Comparison of ENCODE assay signal across 7 cellular contexts in genomic region chr22:42130639-42131431, GRCh38. TPM values are rescaled to one million over a fixed set of nuclear protein-coding genes. Genes with fewer than 3 reads are reported as not detected.
DNase-seq lines count a peak whose midpoint lies in the region; ATAC-seq, FAIRE-seq and TF ChIP-seq lines count a peak whose summit lies in the region.
"Not testable (repeated sequence)": the region's sequence is repeated elsewhere in the genome, so short reads cannot be mapped to it uniquely, and the experiment has no call there.

Gene CYP2D6, minus strand, starts transcription at chr22:42130810. Its CDS starts 19 bp downstream, at chr22:42130791.

- H3K36me3 Mint-ChIP-seq in T-helper 17 cell (ENCODE audit: low read depth); naive thymus-derived CD4-positive, alpha-beta T cell: not testable (repeated sequence)
- peaks cover 11 to 13% of the 10 kb centered on the region in 2 donors for H3K36me3 Mint-ChIP-seq in stimulated activated naive B cell treated with anti-CD40 and anti-IgM and Interleukin-4, amounts not matched to agents 10 μg/mL and 1 μg/mL and 100 μg/mL, for 72 hours

- H3K4me1 Mint-ChIP-seq in T-helper 17 cell; naive thymus-derived CD4-positive, alpha-beta T cell; stimulated activated naive B cell treated with anti-CD40 and anti-IgM and Interleukin-4, amounts not matched to agents 10 μg/mL and 1 μg/mL and 100 μg/mL, for 72 hours: not testable (repeated sequence)

- not testable (repeated sequence) for TF ChIP-seq RAD21 in K562 (CRISPR knock-in tag; conservative IDR thresholded peaks at IDR 0.05 in 1 of 2, IDR thresholded peaks at IDR 0.05 in 1 of 2)

- H3K9ac ChIP-seq in DND-41 (ENCODE audit: low read depth, low read length); K562 (ENCODE audit: insufficient read depth in 1 of 2, low read depth in 2 of 2, low read length in 2 of 2); endothelial cell of umbilical vein (replicated peaks; ENCODE audit: extremely low read depth, insufficient read depth, low read length): not testable (repeated sequence)

- not testable (repeated sequence) for H3K79me2 ChIP-seq in DND-41 (ENCODE audit: insufficient read depth, low read length); K562 (ENCODE audit: control insufficient read depth, insufficient read depth, low read length); endothelial cell of umbilical vein (ENCODE audit: control insufficient read depth, insufficient read depth, low read length)

- ATAC-seq in DND-41 (ENCODE audit: insufficient read depth, low read depth) = peak; percentile 15; the same call in 1 of the 3 replicates
- not testable (repeated sequence) for ATAC-seq in T-helper 17 cell; K562; naive thymus-derived CD4-positive, alpha-beta T cell
- peak; percentile 69 for ATAC-seq in left lobe of liver
- ATAC-seq in stimulated activated naive B cell treated with anti-CD40 and anti-IgM and Interleukin-4, amounts not matched to agents 10 μg/mL and 1 μg/mL and 100 μg/mL, for 72 hours (replicated peaks) = peak; percentile 12 to 22

- TF ChIP-seq EP300 in K562 (IDR thresholded peaks at IDR 0.05; ENCODE audit: low read length) = not testable (repeated sequence)

- not testable (repeated sequence) for H3K4me3 ChIP-seq in DND-41 (ENCODE audit: low read depth in 1 of 2, low read length in 2 of 2); K562; endothelial cell of umbilical vein (replicated peaks in 1 of 3; ENCODE audit: insufficient read depth in 1 of 3, low read depth in 1 of 3, low read length in 3 of 3); naive thymus-derived CD4-positive, alpha-beta T cell (ENCODE audit: low read length)

- not testable (repeated sequence) for H3K4me2 ChIP-seq in DND-41 (ENCODE audit: insufficient read depth, low read length); K562 (ENCODE audit: insufficient read depth, low read length); endothelial cell of umbilical vein (ENCODE audit: insufficient read depth, low read length)

- H3K9me1 ChIP-seq in K562 (ENCODE audit: control insufficient read depth, insufficient read depth, low read length); endothelial cell of umbilical vein (replicated peaks; ENCODE audit: control insufficient read depth, extremely low read depth, insufficient read depth, low read length): not testable (repeated sequence)

- H3K27me3 Mint-ChIP-seq in T-helper 17 cell; naive thymus-derived CD4-positive, alpha-beta T cell; stimulated activated naive B cell treated with anti-CD40 and anti-IgM and Interleukin-4, amounts not matched to agents 10 μg/mL and 1 μg/mL and 100 μg/mL, for 72 hours: not testable (repeated sequence)

- dilution Hi-C loops in endothelial cell of umbilical vein (cut with MboI; ENCODE audit: extremely low pct_ligation_motif_present, low sequenced_read_pairs) = not testable (repeated sequence)

- not testable (repeated sequence) for H3K27ac ChIP-seq in DND-41 (ENCODE audit: low read length); K562 (ENCODE audit: extremely low read depth, low read depth, low read length); endothelial cell of umbilical vein (ENCODE audit: insufficient read depth, low read depth, low read length); naive thymus-derived CD4-positive, alpha-beta T cell (ENCODE audit: low read depth, low read length)

- H3K27ac Mint-ChIP-seq in T-helper 17 cell = peak within 1 kb of the TSS; percentile 39
- peak within 1 kb of the TSS in 2 of 9 donors; percentile 3 to 59 for H3K27ac Mint-ChIP-seq in naive thymus-derived CD4-positive, alpha-beta T cell
- peak within 1 kb of the TSS; percentile 38 for H3K27ac Mint-ChIP-seq in stimulated activated naive B cell treated with anti-CD40 and anti-IgM and Interleukin-4, amounts not matched to agents 10 μg/mL and 1 μg/mL and 100 μg/mL, for 72 hours

- in situ Hi-C loops in K562 (cut with MboI) = not testable (repeated sequence)

- H3K4me1 ChIP-seq in DND-41 (ENCODE audit: insufficient read depth, low read length); endothelial cell of umbilical vein (ENCODE audit: control insufficient read depth, extremely low read depth, insufficient read depth, low read length); naive thymus-derived CD4-positive, alpha-beta T cell (ENCODE audit: control insufficient read depth in 2 of 2, insufficient read depth in 2 of 2, low read length in 2 of 2): not testable (repeated sequence)
- H3K4me1 ChIP-seq in K562 (replicated peaks in 1 of 2; ENCODE audit: control insufficient read depth in 2 of 2, insufficient read depth in 2 of 2, low read length in 2 of 2) = peaks cover 0 to 16% of the 10 kb centered on the region in 2 experiments; a peak in 2 of 5 replicates

- not testable (repeated sequence) for FAIRE-seq in K562 (lab: Jason Lieb, UNC)
- peak; percentile 49 for FAIRE-seq in endothelial cell of umbilical vein (lab: Jason Lieb, UNC)

- not testable (repeated sequence) for H4K20me1 ChIP-seq in DND-41 (ENCODE audit: insufficient read depth, low read length); K562 (replicated peaks; ENCODE audit: control insufficient read depth, insufficient read depth, low read length); endothelial cell of umbilical vein (replicated peaks; ENCODE audit: control insufficient read depth, extremely low read depth, insufficient read depth, low read length)

- not testable (repeated sequence) for H3K9me3 ChIP-seq in DND-41 (ENCODE audit: insufficient read depth, low read length, severe bottlenecking); T-helper 17 cell (ENCODE audit: control insufficient read depth, low read length, poor library complexity, severe bottlenecking); K562 (replicated peaks; ENCODE audit: control insufficient read depth, insufficient read depth, low read depth, low read length); endothelial cell of umbilical vein (replicated peaks; ENCODE audit: control insufficient read depth, insufficient read depth, low read length); naive thymus-derived CD4-positive, alpha-beta T cell (ENCODE audit: control insufficient read depth in 2 of 3, low read length in 3 of 3)

- POLR2A ChIA-PET in K562 (lab: Yijun Ruan, JAX); endothelial cell of umbilical vein (lab: Charles Lee); naive thymus-derived CD4-positive, alpha-beta T cell (lab: Charles Lee): not testable (repeated sequence)

- CTCF ChIA-PET in K562 (lab: Yijun Ruan, JAX; ENCODE audit: low intra/inter-chr PET ratio); naive thymus-derived CD4-positive, alpha-beta T cell (lab: Charles Lee): not testable (repeated sequence)
- CTCF ChIA-PET in endothelial cell of umbilical vein (lab: Charles Lee) = interaction anchor here (1.6 kb wide), 1 partner anchor 9 kb away, joined by 3 read pairs; no protein-coding TSS in a partner anchor

- not testable (repeated sequence) for TF ChIP-seq POLR2A in K562 (conservative IDR thresholded peaks at IDR 0.05); endothelial cell of umbilical vein (IDR thresholded peaks at IDR 0.05; ENCODE audit: low read depth, low read length)

- not testable (repeated sequence) for H3K4me3 Mint-ChIP-seq in T-helper 17 cell; naive thymus-derived CD4-positive, alpha-beta T cell; stimulated activated naive B cell treated with anti-CD40 and anti-IgM and Interleukin-4, amounts not matched to agents 10 μg/mL and 1 μg/mL and 100 μg/mL, for 72 hours

- H2AFZ ChIP-seq in DND-41 (ENCODE audit: low read depth, low read length); K562 (ENCODE audit: low read depth, low read length); endothelial cell of umbilical vein (ENCODE audit: low read depth, low read length): not testable (repeated sequence)

- TF ChIP-seq CTCF in DND-41 (IDR thresholded peaks at IDR 0.05; ENCODE audit: borderline replicate concordance, extremely low read depth, low read length, poor library complexity, severe bottlenecking); K562 (IDR thresholded peaks at IDR 0.05 in 2 of 3, conservative IDR thresholded peaks at IDR 0.05 in 1 of 3; ENCODE audit: insufficient read depth in 2 of 3, low read depth in 1 of 3, low read length in 3 of 3); endothelial cell of umbilical vein (IDR thresholded peaks at IDR 0.05; ENCODE audit: extremely low read depth in 1 of 2, insufficient read depth in 1 of 2, low read depth in 1 of 2, low read length in 2 of 2): not testable (repeated sequence)

- H3K36me3 ChIP-seq in DND-41 (ENCODE audit: insufficient read depth, low read length); K562 (ENCODE audit: control insufficient read depth, insufficient read depth, low read length); endothelial cell of umbilical vein (ENCODE audit: control insufficient read depth in 2 of 2, extremely low read depth in 1 of 2, insufficient read depth in 2 of 2, low read length in 2 of 2); naive thymus-derived CD4-positive, alpha-beta T cell (ENCODE audit: control insufficient read depth in 2 of 3, insufficient read depth in 3 of 3, low read length in 3 of 3): not testable (repeated sequence)

- not testable (repeated sequence) for H3K9me3 Mint-ChIP-seq in naive thymus-derived CD4-positive, alpha-beta T cell; stimulated activated naive B cell treated with anti-CD40 and anti-IgM and Interleukin-4, amounts not matched to agents 10 μg/mL and 1 μg/mL and 100 μg/mL, for 72 hours

- 46% methylated on average over 11 of the region's 14 CpGs for WGBS in K562 (ENCODE audit: insufficient coverage, low coverage, missing lambda C conversion rate)

- BruUV-seq in K562 (replicated peaks; lab: Mats Ljungman, UMichigan); endothelial cell of umbilical vein (replicated peaks; lab: Mats Ljungman, UMichigan): not testable (repeated sequence)

- intact Hi-C loops in K562 (cut with micrococcal nuclease); endothelial cell of umbilical vein (cut with micrococcal nuclease); naive thymus-derived CD4-positive, alpha-beta T cell (cut with micrococcal nuclease): not testable (repeated sequence)

- DNase-seq in DND-41; T-helper 17 cell; K562 (ENCODE audit: extremely low read depth in 1 of 4, low spot score in 3 of 4); endothelial cell of umbilical vein (ENCODE audit: low read depth, low spot score); naive thymus-derived CD4-positive, alpha-beta T cell; stimulated activated naive B cell treated with anti-CD40 and anti-IgM and Interleukin-4, amounts not matched to agents 10 μg/mL and 1 μg/mL and 100 μg/mL, for 72 hours: not testable (repeated sequence)
- peak; percentile 99 for DNase-seq in left lobe of liver (ENCODE audit: low spot score)

- not testable (repeated sequence) for H3K27me3 ChIP-seq in DND-41 (ENCODE audit: insufficient read depth, low read length, poor library complexity); K562 (ENCODE audit: control insufficient read depth in 2 of 2, insufficient read depth in 2 of 2, low read length in 2 of 2); endothelial cell of umbilical vein (ENCODE audit: control insufficient read depth in 2 of 2, insufficient read depth in 2 of 2, low read length in 2 of 2); naive thymus-derived CD4-positive, alpha-beta T cell (ENCODE audit: control insufficient read depth in 2 of 2, insufficient read depth in 2 of 2, low read length in 2 of 2)

RNA-seq across cellular contexts. Expression of gene CYP2D6, which starts in this region (rescaled TPM):
- total RNA-seq in T-helper 17 cell (1 to 10 TPM; 5.9 to 9.6 TPM), K562 (2014; rRNA removed) (not detected in 2 replicates), K562 (2014; rRNA removed; fragmentation: Illumina TruSeq; extraction: Trizol) (0.04 and 0.06 TPM in 2 replicates), K562 (2015; rRNA removed; fragmentation: Illumina TruSeq; extraction: Trizol) (0.11 TPM in 1 of 2 replicates, not detected in the other), K562 (2021) (0.18 and 0.20 TPM in 2 replicates), endothelial cell of umbilical vein (0.91 and 0.97 TPM in 2 replicates), left lobe of liver (358 TPM)
- 1.4 and 1.6 TPM in 2 replicates for total RNA-seq in K562 (2011; cell fraction: chromatin; rRNA removed; ENCODE audit: low replicate concordance)
- 0.50 and 0.66 TPM in 2 replicates for total RNA-seq in K562 (2011; cell fraction: nucleolus; rRNA removed)
- total RNA-seq in K562 (2011; cell fraction: nucleoplasm; rRNA removed) = 1.4 TPM in 2 replicates
- polyA plus RNA-seq in K562 (2011; rRNA removed) (0.07 and 0.24 TPM in 2 replicates), K562 (2014; fragmentation: Illumina TruSeq; extraction: Trizol) (0.10 TPM in 2 replicates), K562 (2014; fragmentation: Nextera tagmentation; extraction: Ambion mirVana) (not detected), K562 (2014; rRNA removed) (0.67 TPM in 1 of 2 replicates, not detected in the other), endothelial cell of umbilical vein (0.25 TPM in 2 replicates)
- polyA plus RNA-seq in K562 (2011; cell fraction: cytosol; rRNA removed) = 0.04 TPM in 2 replicates
- 1.2 and 1.8 TPM in 2 replicates for polyA plus RNA-seq in K562 (2011; cell fraction: nucleus; rRNA removed)
- 0.30 and 0.71 TPM in 2 replicates for polyA plus RNA-seq in K562 (2012)
- polyA minus RNA-seq in K562 (2011; rRNA and poly(A)+ RNA removed) = 0.09 and 0.35 TPM in 2 replicates
- polyA minus RNA-seq in K562 (2011; cell fraction: cytosol; rRNA and poly(A)+ RNA removed) = not detected in 2 replicates
- polyA minus RNA-seq in K562 (2011; cell fraction: nucleus; rRNA and poly(A)+ RNA removed) = 0.22 TPM in 1 of 2 replicates, not detected in the other
- 0.06 TPM in 1 of 2 replicates, not detected in the other for polyA plus RNA-seq in endothelial cell of umbilical vein (2011; cell fraction: cytosol; rRNA removed)
- polyA plus RNA-seq in endothelial cell of umbilical vein (2011; cell fraction: nucleus; rRNA removed) = 3.4 and 4.2 TPM in 2 replicates
- 0.34 and 0.40 TPM in 2 replicates for polyA plus RNA-seq in endothelial cell of umbilical vein (2012)
- 0.13 and 0.68 TPM in 2 replicates for polyA minus RNA-seq in endothelial cell of umbilical vein
- not detected for polyA minus RNA-seq in endothelial cell of umbilical vein (2011; cell fraction: cytosol; rRNA and poly(A)+ RNA removed)
- polyA minus RNA-seq in endothelial cell of umbilical vein (2011; cell fraction: nucleus; rRNA and poly(A)+ RNA removed) = 0.67 and 0.87 TPM in 2 replicates
- total RNA-seq in naive thymus-derived CD4-positive, alpha-beta T cell = 10 to 100 TPM in 4 of 5 experiments, 1 to 10 TPM in 1; 5.6 to 13.3 (median 11.2) TPM
- polyA plus RNA-seq in naive thymus-derived CD4-positive, alpha-beta T cell = under 1 TPM in 1 of 2 donors, not detected in 1; 0.11 TPM

Comparison
In these comparisons a context has a peak if more than half of its experiments do, and no peak if none do; other contexts are left out.
1. RNA of gene CYP2D6 (total RNA-seq): 358 TPM in left lobe of liver (single experiment); 5.6 to 13.3 TPM in naive thymus-derived CD4-positive, alpha-beta T cell, 5.9 to 9.6 TPM in T-helper 17 cell, 0.91 to 0.97 TPM in endothelial cell of umbilical vein and 0.04 to 1.6 TPM in K562; every median in the first group is over 10 times any median in the second.